In the genomic region with DNA sequence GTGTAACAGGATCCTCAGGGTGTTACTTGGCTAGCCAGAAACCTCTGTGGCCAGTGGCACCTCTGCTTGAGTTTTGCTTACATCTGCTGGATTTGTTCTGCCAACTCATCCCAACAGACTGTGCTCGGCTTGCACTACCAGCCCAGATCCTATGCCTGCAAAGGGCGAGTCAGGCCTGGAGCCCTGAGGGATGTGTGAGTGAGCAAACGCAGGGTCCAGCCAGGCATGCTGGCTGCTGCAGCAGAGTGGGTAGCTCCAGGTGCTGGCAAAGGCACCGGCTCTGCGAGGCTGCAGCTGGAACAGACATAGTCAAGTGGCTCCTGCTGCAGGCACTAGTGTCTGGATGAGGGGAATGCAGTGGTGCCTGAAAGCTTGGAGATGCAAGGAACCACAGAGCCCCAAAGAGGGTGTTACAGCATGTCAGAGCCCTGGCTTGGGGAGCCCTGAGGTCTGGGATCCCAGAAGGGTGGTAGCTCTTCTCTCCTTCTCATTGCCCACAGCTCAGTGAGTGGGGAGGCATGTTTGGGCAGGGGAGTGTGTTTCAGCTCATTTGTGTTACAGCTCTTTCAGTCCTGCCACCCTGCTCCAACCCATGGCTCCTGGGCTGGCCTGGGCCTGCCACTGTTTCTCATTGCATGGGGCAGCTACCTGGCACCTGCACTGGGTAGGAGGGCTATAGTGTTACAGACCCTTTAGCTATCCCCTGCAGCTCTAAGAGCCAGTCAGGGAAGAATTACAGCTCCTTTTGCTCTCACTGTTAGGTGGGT, we compare ENCODE assay signal across 1 cellular context.
TF ChIP-seq lines count a peak whose summit lies in the region.

No MANE protein-coding gene starts in this region.

TF ChIP-seq in GM23338, 12 proteins besides CTCF, POLR2A, EP300 and RAD21:
- TF ChIP-seq, protein P1, sequence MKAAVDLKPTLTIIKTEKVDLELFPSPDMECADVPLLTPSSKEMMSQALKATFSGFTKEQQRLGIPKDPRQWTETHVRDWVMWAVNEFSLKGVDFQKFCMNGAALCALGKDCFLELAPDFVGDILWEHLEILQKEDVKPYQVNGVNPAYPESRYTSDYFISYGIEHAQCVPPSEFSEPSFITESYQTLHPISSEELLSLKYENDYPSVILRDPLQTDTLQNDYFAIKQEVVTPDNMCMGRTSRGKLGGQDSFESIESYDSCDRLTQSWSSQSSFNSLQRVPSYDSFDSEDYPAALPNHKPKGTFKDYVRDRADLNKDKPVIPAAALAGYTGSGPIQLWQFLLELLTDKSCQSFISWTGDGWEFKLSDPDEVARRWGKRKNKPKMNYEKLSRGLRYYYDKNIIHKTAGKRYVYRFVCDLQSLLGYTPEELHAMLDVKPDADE (IDR thresholded peaks at IDR 0.05), result no peak
